27 cellular contexts compared by ENCODE assay signal in the genomic region with DNA sequence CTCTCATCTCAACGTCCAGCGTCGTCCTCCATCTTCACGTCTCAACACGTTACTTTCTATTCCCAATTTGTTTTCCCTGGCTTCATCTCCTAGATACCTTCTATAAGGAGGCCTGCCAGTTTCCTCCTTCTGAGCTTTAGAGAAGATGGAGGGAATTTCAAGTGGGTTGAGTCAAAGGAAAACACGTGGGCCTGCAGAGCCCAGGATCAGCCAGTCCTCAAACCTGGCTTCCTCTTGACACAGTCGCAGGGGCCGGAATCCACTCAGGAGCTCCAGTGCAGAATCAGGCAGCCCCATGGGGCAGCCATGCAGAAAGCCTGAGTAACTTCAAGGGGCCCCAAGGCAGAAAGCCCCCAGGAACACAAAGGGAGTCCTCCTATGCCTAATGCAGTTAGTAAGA. TPM values are rescaled to one million over a fixed set of nuclear protein-coding genes. Genes with fewer than 3 reads are reported as not detected.
DNase-seq lines count a peak whose midpoint lies in the region; ATAC-seq and TF ChIP-seq lines count a peak whose summit lies in the region.
"Had no signal": no experiment of that assay in that cellular context is flagged by ENCODE, and none has a peak within 500 bp of the region (broad histone marks: within the 10 kb centered on the region; RNA-seq: fewer than 3 reads in every experiment).

No MANE protein-coding gene starts in this region.

- ATAC-seq in left lung (peak; percentile 53), upper lobe of right lung (peak; percentile 45), gastrocnemius medialis (no peak)
- ATAC-seq: GM12878 had no signal

- no peak overlapping the region for H3K14ac ChIP-seq in mesenchymal stem cell (ENCODE audit: low read length in 2 of 2)
- no peak overlapping the region for H3K14ac ChIP-seq in neuronal stem cell (ENCODE audit: low read length)
- H3K14ac ChIP-seq in H9 (ENCODE audit: insufficient read depth, low read length): no peak overlapping the region

- DNase-seq in left lung (no peak), mesenchymal stem cell (no peak), neuronal stem cell (ENCODE audit: low spot score) (no peak), upper lobe of right lung (no peak), mesothelial cell of epicardium (ENCODE audit: low spot score in 2 of 2, unreplicated experiment in 2 of 2) (no peak), gastrocnemius medialis (no peak), H9 (no peak), NCI-H2107 (lab: John Stamatoyannopoulos, UW) (no peak)
- DNase-seq: 8988T; ACHN; BE2C; C1 segment of cervical spinal cord; CD4-positive, alpha-beta memory T cell; CD4-positive, CD25-positive, alpha-beta regulatory T cell; CD8-positive, alpha-beta memory T cell; COR-L47; DMS 273 treated with DMSO at 0.1 percent for 48 hours; DMS153; DMS53; DMS79; DND-41; EL; GDM1 had no signal

- no peak overlapping the region for H3K23ac ChIP-seq in mesenchymal stem cell (ENCODE audit: low read length in 2 of 2)
- H3K23ac ChIP-seq in neuronal stem cell (ENCODE audit: low read depth, low read length, poor library complexity): no peak overlapping the region
- H3K23ac ChIP-seq in H9 (ENCODE audit: insufficient read length, low read depth, low read length): no peak overlapping the region

- H3K18ac ChIP-seq in mesenchymal stem cell (ENCODE audit: low read depth in 1 of 2, low read length in 2 of 2) (no peak overlapping the region), neuronal stem cell (ENCODE audit: low read length) (no peak overlapping the region), H9 (ENCODE audit: insufficient read length, low read depth, low read length) (no peak overlapping the region)

- no peaks in the 10 kb centered on the region for H4K20me1 ChIP-seq in H9 (ENCODE audit: control insufficient read depth, insufficient read depth, insufficient read length)
- H4K20me1 ChIP-seq: BLaER1 had no signal

- H3K4ac ChIP-seq in mesenchymal stem cell (ENCODE audit: low read depth in 1 of 2, low read length in 2 of 2): no peak overlapping the region
- H3K4ac ChIP-seq in neuronal stem cell (ENCODE audit: low read length): no peak overlapping the region
- H3K4ac ChIP-seq in H9 (ENCODE audit: low read depth, low read length): no peak overlapping the region

- H2BK12ac ChIP-seq in mesenchymal stem cell (ENCODE audit: low read length in 2 of 2): no peak overlapping the region
- H2BK12ac ChIP-seq in neuronal stem cell (ENCODE audit: low read length): no peak overlapping the region
- H2BK12ac ChIP-seq in H9 (ENCODE audit: insufficient read length, low read depth, low read length): no peak overlapping the region

- no peak overlapping the region for H2AK5ac ChIP-seq in mesenchymal stem cell (ENCODE audit: low read length, severe bottlenecking)
- no peak overlapping the region for H2AK5ac ChIP-seq in neuronal stem cell (ENCODE audit: low read depth, low read length)
- no peak overlapping the region for H2AK5ac ChIP-seq in H9 (ENCODE audit: insufficient read length, low read length)

- H3K79me1 ChIP-seq in mesenchymal stem cell (replicated peaks; ENCODE audit: low read length, poor library complexity, severe bottlenecking): no peaks in the 10 kb centered on the region
- no peaks in the 10 kb centered on the region for H3K79me1 ChIP-seq in neuronal stem cell (ENCODE audit: low read depth, low read length)
- H3K79me1 ChIP-seq in H9 (ENCODE audit: insufficient read depth, low read depth, low read length, poor library complexity, severe bottlenecking): no peaks in the 10 kb centered on the region

- H3K4me2 ChIP-seq in mesenchymal stem cell (ENCODE audit: low read length, poor library complexity, severe bottlenecking): no peak overlapping the region
- no peak overlapping the region for H3K4me2 ChIP-seq in neuronal stem cell (ENCODE audit: insufficient read depth, low read length, poor library complexity, severe bottlenecking)
- H3K4me2 ChIP-seq in H9 (ENCODE audit: insufficient read depth, insufficient read length, low read length): no peak overlapping the region
- H3K4me2 ChIP-seq: BLaER1 had no signal

- no peak overlapping the region for H4K8ac ChIP-seq in mesenchymal stem cell (ENCODE audit: low read length)
- no peak overlapping the region for H4K8ac ChIP-seq in neuronal stem cell (ENCODE audit: low read depth, low read length)
- H4K8ac ChIP-seq in H9 (replicated peaks; ENCODE audit: insufficient read length, low read depth, low read length): no peak overlapping the region

- H3K27me3 Mint-ChIP-seq in mesothelial cell of epicardium (ENCODE audit: low read depth): no peaks in the 10 kb centered on the region
- H3K27me3 Mint-ChIP-seq in H9 (ENCODE audit: low read depth): peaks cover 8% of the 10 kb centered on the region

- no peaks in the 10 kb centered on the region for H3K36me3 Mint-ChIP-seq in mesothelial cell of epicardium
- H3K36me3 Mint-ChIP-seq in H9 (ENCODE audit: insufficient read depth in 1 of 3, low read depth in 3 of 3): no peaks in the 10 kb centered on the region
- H3K36me3 Mint-ChIP-seq: CD14-positive monocyte; CD4-positive, alpha-beta memory T cell; CD4-positive, CD25-positive, alpha-beta regulatory T cell; CD8-positive, alpha-beta memory T cell had no signal

- no peaks in the 10 kb centered on the region for H3K79me2 ChIP-seq in H9 (ENCODE audit: insufficient read depth, low read length)

- H2BK120ac ChIP-seq in mesenchymal stem cell (ENCODE audit: low read depth, low read length) (no peak overlapping the region), neuronal stem cell (ENCODE audit: low read depth, low read length) (no peak overlapping the region), H9 (ENCODE audit: low read depth, low read length, poor library complexity, severe bottlenecking) (no peak overlapping the region)

- intact Hi-C loops in left lung (cut with DNase I) (no loop called here), upper lobe of right lung (cut with DNase I) (no loop called here), gastrocnemius medialis (cut with DNase I; ENCODE audit: low total_unique reads) (no loop called here)

- in situ Hi-C loops in gastrocnemius medialis (cut with MboI; ENCODE audit: low sequenced_read_pairs in 4 of 4): no loop called here

- H3K4me1 Mint-ChIP-seq in mesothelial cell of epicardium (peaks cover 24% of the 10 kb centered on the region), H9 (peaks cover 0 to 7% of the 10 kb centered on the region in 2 experiments; a peak in 2 of 4 replicates)
- H3K4me1 Mint-ChIP-seq: CD4-positive, alpha-beta memory T cell; CD4-positive, CD25-positive, alpha-beta regulatory T cell; CD8-positive, alpha-beta memory T cell had no signal

- no peak overlapping the region for H2BK20ac ChIP-seq in H9 (ENCODE audit: low read depth, low read length, poor library complexity, severe bottlenecking)

- H3K27ac ChIP-seq in left lung (no peak overlapping the region), mesenchymal stem cell (ENCODE audit: low read length, poor library complexity, severe bottlenecking) (no peak overlapping the region), neuronal stem cell (replicated peaks; ENCODE audit: low read length) (no peak overlapping the region), upper lobe of right lung (no peak overlapping the region), gastrocnemius medialis (no peak overlapping the region), H9 (ENCODE audit: insufficient read length, low read depth, low read length) (no peak overlapping the region)
- H3K27ac ChIP-seq: BLaER1 had no signal

- H3K4me1 ChIP-seq in left lung (peaks cover 4% of the 10 kb centered on the region in 2 donors), mesenchymal stem cell (ENCODE audit: control insufficient read depth, insufficient read depth, low read depth, low read length) (no peaks in the 10 kb centered on the region), neuronal stem cell (ENCODE audit: control insufficient read depth in 2 of 2, insufficient read depth in 1 of 2, low read depth in 1 of 2, low read length in 2 of 2) (peaks cover 0 to 4% of the 10 kb centered on the region in 2 donors), upper lobe of right lung (no peaks in the 10 kb centered on the region), gastrocnemius medialis (no peaks in the 10 kb centered on the region), H9 (ENCODE audit: insufficient read depth, low read length) (no peaks in the 10 kb centered on the region)
- H3K4me1 ChIP-seq: BE2C had no signal

- H3K23me2 ChIP-seq in H9 (ENCODE audit: insufficient read length, low read depth, low read length, poor library complexity, severe bottlenecking): no peaks in the 10 kb centered on the region

- no peaks in the 10 kb centered on the region for H3K27me3 ChIP-seq in left lung
- H3K27me3 ChIP-seq in mesenchymal stem cell (ENCODE audit: control insufficient read depth in 1 of 2, insufficient read depth in 1 of 2, low read length in 2 of 2): peaks cover 11 to 38% of the 10 kb centered on the region in 2 experiments
- no peaks in the 10 kb centered on the region for H3K27me3 ChIP-seq in neuronal stem cell (ENCODE audit: control insufficient read depth in 3 of 3, insufficient read depth in 3 of 3, low read depth in 1 of 3, low read length in 3 of 3)
- H3K27me3 ChIP-seq in upper lobe of right lung: no peaks in the 10 kb centered on the region
- H3K27me3 ChIP-seq in gastrocnemius medialis: no peaks in the 10 kb centered on the region
- H3K27me3 ChIP-seq in H9 (ENCODE audit: insufficient read depth, low read length): no peaks in the 10 kb centered on the region
- H3K27me3 ChIP-seq: BE2C, BLaER1 had no signal

- H3K27ac Mint-ChIP-seq in mesothelial cell of epicardium (no peak overlapping the region), H9 (no peak overlapping the region)
- H3K27ac Mint-ChIP-seq: CD14-positive monocyte; CD4-positive, alpha-beta memory T cell; CD4-positive, CD25-positive, alpha-beta regulatory T cell had no signal

- TF ChIP-seq CTCF in left lung (IDR thresholded peaks at IDR 0.05) (no peak), upper lobe of right lung (IDR thresholded peaks at IDR 0.05) (no peak), mesothelial cell of epicardium (IDR thresholded peaks at IDR 0.05; ENCODE audit: unreplicated experiment) (no peak), gastrocnemius medialis (IDR thresholded peaks at IDR 0.05 in 4 of 5, conservative IDR thresholded peaks at IDR 0.05 in 1 of 5) (no peak), H9 (conservative IDR thresholded peaks at IDR 0.05) (no peak)

- H3K36me3 ChIP-seq in left lung: no peaks in the 10 kb centered on the region
- H3K36me3 ChIP-seq in mesenchymal stem cell (ENCODE audit: control insufficient read depth in 1 of 2, insufficient read depth in 2 of 2, low read depth in 1 of 2, low read length in 2 of 2): no peaks in the 10 kb centered on the region
- H3K36me3 ChIP-seq in neuronal stem cell (replicated peaks in 1 of 2; ENCODE audit: control insufficient read depth in 2 of 2, insufficient read depth in 2 of 2, low read length in 2 of 2): no peaks in the 10 kb centered on the region
- no peaks in the 10 kb centered on the region for H3K36me3 ChIP-seq in upper lobe of right lung
- H3K36me3 ChIP-seq in gastrocnemius medialis: no peaks in the 10 kb centered on the region
- H3K36me3 ChIP-seq: BE2C, BLaER1 had no signal

- H3K9ac ChIP-seq in mesenchymal stem cell (ENCODE audit: low read length) (no peak overlapping the region), neuronal stem cell (ENCODE audit: low read depth, low read length, poor library complexity) (no peak overlapping the region), H9 (ENCODE audit: extremely low read depth, insufficient read length, low read length) (no peak overlapping the region)
- H3K9ac ChIP-seq: BLaER1 had no signal

- peak overlapping the region; percentile 67 for H4K91ac ChIP-seq in mesenchymal stem cell (ENCODE audit: low read length)
- no peak overlapping the region for H4K91ac ChIP-seq in neuronal stem cell (ENCODE audit: low read depth, low read length, poor library complexity)
- H4K91ac ChIP-seq in H9 (ENCODE audit: insufficient read length, low read depth, low read length): no peak overlapping the region

- H3T11ph ChIP-seq in H9 (ENCODE audit: low read length): no peak overlapping the region

- TF ChIP-seq POLR2A in gastrocnemius medialis (IDR thresholded peaks at IDR 0.05): no peak

- no peak overlapping the region for H3K4me3 ChIP-seq in left lung
- no peak overlapping the region for H3K4me3 ChIP-seq in mesenchymal stem cell (ENCODE audit: insufficient read depth in 1 of 2, low read depth in 1 of 2, low read length in 2 of 2)
- no peak overlapping the region for H3K4me3 ChIP-seq in neuronal stem cell (ENCODE audit: low read length in 2 of 2)
- H3K4me3 ChIP-seq in upper lobe of right lung: no peak overlapping the region
- no peak overlapping the region for H3K4me3 ChIP-seq in gastrocnemius medialis
- H3K4me3 ChIP-seq: BLaER1, GM12878 had no signal

- WGBS in mesenchymal stem cell: 94% methylated on average over 6 of the region's 8 CpGs
- 100% methylated on average over 2 to 5 of the region's 8 CpGs for WGBS in neuronal stem cell (ENCODE audit: extremely low coverage in 2 of 2, insufficient read length in 2 of 2, insufficient replicate concordance in 1 of 2), 2 donors
- WGBS in H9 (ENCODE audit: extremely low coverage, insufficient read length, low lambda C conversion rate): no CpG with 5 or more reads among the region's 8 CpGs

- H2AFZ ChIP-seq in mesenchymal stem cell (ENCODE audit: low read depth, low read length): peak overlapping the region; percentile 37
- H2AFZ ChIP-seq in neuronal stem cell (ENCODE audit: low read length): peak overlapping the region; percentile 54
- H2AFZ ChIP-seq in H9 (ENCODE audit: low read length): no peak overlapping the region

- no peak overlapping the region for H3K56ac ChIP-seq in H9 (ENCODE audit: insufficient read length, low read depth, low read length)

- H3K9me3 Mint-ChIP-seq in mesothelial cell of epicardium: no peaks in the 10 kb centered on the region
- H3K9me3 Mint-ChIP-seq in H9: no peaks in the 10 kb centered on the region
- H3K9me3 Mint-ChIP-seq: CD14-positive monocyte; CD4-positive, CD25-positive, alpha-beta regulatory T cell; CD8-positive, alpha-beta memory T cell had no signal

- no peak overlapping the region for H3K4me3 Mint-ChIP-seq in mesothelial cell of epicardium
- no peak overlapping the region for H3K4me3 Mint-ChIP-seq in H9
- H3K4me3 Mint-ChIP-seq: CD14-positive monocyte; CD4-positive, alpha-beta memory T cell; CD4-positive, CD25-positive, alpha-beta regulatory T cell; CD8-positive, alpha-beta memory T cell had no signal

- peak overlapping the region; percentile 23 for H2BK15ac ChIP-seq in mesenchymal stem cell (ENCODE audit: low read depth, poor library complexity, severe bottlenecking)
- H2BK15ac ChIP-seq in neuronal stem cell (ENCODE audit: low read length): no peak overlapping the region
- no peak overlapping the region for H2BK15ac ChIP-seq in H9 (ENCODE audit: low read depth, low read length)

- no peak overlapping the region for H4K5ac ChIP-seq in H9 (ENCODE audit: insufficient read length, low read depth, low read length)

- H3K9me3 ChIP-seq in left lung (no peaks in the 10 kb centered on the region), mesenchymal stem cell (ENCODE audit: control insufficient read depth, low read length) (no peaks in the 10 kb centered on the region), neuronal stem cell (replicated peaks in 1 of 2; ENCODE audit: control insufficient read depth in 2 of 2, insufficient read depth in 1 of 2, low read depth in 1 of 2, low read length in 2 of 2) (no peaks in the 10 kb centered on the region), upper lobe of right lung (no peaks in the 10 kb centered on the region), gastrocnemius medialis (no peaks in the 10 kb centered on the region), H9 (ENCODE audit: control insufficient read depth, low read depth, low read length) (no peaks in the 10 kb centered on the region)
- H3K9me3 ChIP-seq: BE2C, BLaER1 had no signal

- no peak overlapping the region for H2BK5ac ChIP-seq in mesenchymal stem cell (ENCODE audit: low read depth, low read length, poor library complexity, severe bottlenecking)
- no peak overlapping the region for H2BK5ac ChIP-seq in neuronal stem cell (ENCODE audit: low read length)
- H2BK5ac ChIP-seq in H9 (ENCODE audit: insufficient read length, low read length): no peak overlapping the region

RNA-seq across cellular contexts. Expression of a gene that starts 14.5 kb away (rescaled TPM):
- total RNA-seq in left lung (10 to 100 TPM; 27.6 to 49.0 TPM), upper lobe of right lung (27.6 TPM), mesothelial cell of epicardium (104 to 111 TPM (median 107 TPM) in 3 replicates), gastrocnemius medialis (10 to 100 TPM in 2 of 4 donors, 1 to 10 TPM in 2; 4.6 to 13.0 (median 7.5) TPM), H9 (2021) (1.2 and 1.8 TPM in 2 replicates)
- polyA plus RNA-seq in mesenchymal stem cell (2013, experiment 1 of 2): 19.1 TPM
- polyA plus RNA-seq in mesenchymal stem cell (2013, experiment 2 of 2): 20.6 TPM
- 1.3 TPM for polyA plus RNA-seq in neuronal stem cell (2013, experiment 1 of 2)
- polyA plus RNA-seq in neuronal stem cell (2013, experiment 2 of 2): 1.3 TPM
- total RNA-seq: CD4-positive, alpha-beta memory T cell; CD4-positive, CD25-positive, alpha-beta regulatory T cell; CD8-positive, alpha-beta memory T cell; G401; GM12878 had no signal
- polyA plus RNA-seq: CD4-positive, alpha-beta memory T cell; CD4-positive, CD25-positive, alpha-beta regulatory T cell; CD8-positive, alpha-beta memory T cell; GM12878 had no signal

Comparison
In these comparisons a context has a peak if more than half of its experiments do, and no peak if none do; other contexts are left out.
1. ATAC-seq: peak in left lung (single experiment) and upper lobe of right lung (single experiment); none in gastrocnemius medialis (0 of 2).